Comparison of ENCODE assay signal across 8 cellular contexts in genomic region chr2:27050281-27050995, GRCh38. TPM values are rescaled to one million over a fixed set of nuclear protein-coding genes. Genes with fewer than 3 reads are reported as not detected.
A peak's percentile ranks its signal among the peaks of the same experiment; 100 is the strongest.
DNase-seq lines count a peak whose midpoint lies in the region; ATAC-seq and TF ChIP-seq lines count a peak whose summit lies in the region.

No MANE protein-coding gene starts in this region.

- H3K36me3 Mint-ChIP-seq in chondrocyte (ENCODE audit: low read depth): peaks cover 2% of the 10 kb centered on the region

- H3K9me3 Mint-ChIP-seq in chondrocyte (ENCODE audit: low read depth): no peaks in the 10 kb centered on the region

- H3K27ac Mint-ChIP-seq in chondrocyte (ENCODE audit: unreplicated experiment): peak overlapping the region; percentile 99

- peaks cover 13% of the 10 kb centered on the region for H3K4me1 Mint-ChIP-seq in chondrocyte (ENCODE audit: low read depth)

- peak; percentile 56 for ATAC-seq in GM19035 (IDR thresholded peaks at IDR 0.05; ENCODE audit: unreplicated experiment)
- ATAC-seq in HG03342 (IDR thresholded peaks at IDR 0.05; ENCODE audit: unreplicated experiment): peak; percentile 44

- peak overlapping the region; percentile 88 for H3K4me3 Mint-ChIP-seq in chondrocyte (ENCODE audit: unreplicated experiment)

- peak; percentile 73 for TF ChIP-seq CTCF in chondrocyte (IDR thresholded peaks at IDR 0.05)

- DNase-seq in AG20443 (ENCODE audit: low spot score) (peak; percentile 86), NCI-H446 (lab: John Stamatoyannopoulos, UW) (peak; percentile 93 to 95), chondrocyte (ENCODE audit: low spot score) (no peak), kidney glomerular epithelial cell (lab: John Stamatoyannopoulos, UW) (peak; percentile 76)
- peak; percentile 93 for DNase-seq in activated CD4-positive, CD25-positive, alpha-beta regulatory T cell treated with anti-CD3 and anti-CD28 coated beads, Interleukin-2, amount 50 U/mL, for 72 hours
- peak; percentile 84 to 88 for DNase-seq in stimulated activated CD4-positive, alpha-beta T cell treated with anti-CD3 and anti-CD28 coated beads, Interleukin-1b, Interleukin-23, amount 100 ng/mL, for 1 hour (ENCODE audit: low read depth in 2 of 2)

- H3K27me3 Mint-ChIP-seq in chondrocyte (ENCODE audit: low read depth): no peaks in the 10 kb centered on the region

RNA-seq across cellular contexts. Expression of gene AGBL5, which starts 1.0 kb away (rescaled TPM):
- 14.0 to 31.8 TPM (median 16.3 TPM) in 3 replicates for total RNA-seq in chondrocyte

RNA-seq across cellular contexts. Expression of gene TMEM214, which starts 17.7 kb away (rescaled TPM):
- total RNA-seq in chondrocyte: 107 to 166 TPM (median 110 TPM) in 3 replicates

RNA-seq across cellular contexts. Expression of gene OST4, which starts 21.0 kb away (rescaled TPM):
- 473 to 494 TPM (median 478 TPM) in 3 replicates for total RNA-seq in chondrocyte

RNA-seq across cellular contexts. Expression of gene EMILIN1, which starts 28.0 kb away (rescaled TPM):
- total RNA-seq in chondrocyte: 180 to 235 TPM (median 182 TPM) in 3 replicates

RNA-seq across cellular contexts. Expression of gene KHK, which starts 36.1 kb away (rescaled TPM):
- 1.2 to 1.9 TPM (median 1.3 TPM) in 3 replicates for total RNA-seq in chondrocyte
